In genomic region chr9:101751895-101752294, GRCh38 we compare ENCODE assay signal across 2 cellular contexts.
TF ChIP-seq lines count a peak whose summit lies in the region.

No MANE protein-coding gene starts in this region.

TF ChIP-seq in liver, 16 proteins besides CTCF, POLR2A, EP300 and RAD21:
- TF ChIP-seq HNF4A (conservative IDR thresholded peaks at IDR 0.05) (peak; percentile 31), JUND (IDR thresholded peaks at IDR 0.05) (no peak)
TF ChIP-seq in liver: peak in this region for 1.

TF ChIP-seq in HepG2, 621 proteins besides CTCF, POLR2A, EP300 and RAD21:
- TF ChIP-seq, protein P1, sequence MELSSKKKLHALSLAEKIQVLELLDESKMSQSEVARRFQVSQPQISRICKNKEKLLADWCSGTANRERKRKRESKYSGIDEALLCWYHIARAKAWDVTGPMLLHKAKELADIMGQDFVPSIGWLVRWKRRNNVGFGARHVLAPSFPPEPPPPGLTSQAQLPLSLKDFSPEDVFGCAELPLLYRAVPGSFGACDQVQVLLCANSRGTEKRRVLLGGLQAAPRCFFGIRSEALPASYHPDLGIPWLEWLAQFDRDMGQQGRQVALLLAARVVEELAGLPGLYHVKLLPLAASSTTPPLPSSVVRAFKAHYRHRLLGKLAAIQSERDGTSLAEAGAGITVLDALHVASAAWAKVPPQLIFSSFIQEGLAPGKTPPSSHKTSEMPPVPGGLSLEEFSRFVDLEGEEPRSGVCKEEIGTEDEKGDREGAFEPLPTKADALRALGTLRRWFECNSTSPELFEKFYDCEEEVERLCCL (CRISPR knock-in tag; IDR thresholded peaks at IDR 0.05; ENCODE audit: borderline replicate concordance): no peak
- no peak for TF ChIP-seq SOX13 (IDR thresholded peaks at IDR 0.05)
- TF ChIP-seq SOX13 (CRISPR knock-in tag; conservative IDR thresholded peaks at IDR 0.05 in 1 of 2, IDR thresholded peaks at IDR 0.05 in 1 of 2): no peak
- TF ChIP-seq ISX (CRISPR knock-in tag; conservative IDR thresholded peaks at IDR 0.05): no peak
- no peak for TF ChIP-seq ARHGAP35 (CRISPR knock-in tag; IDR thresholded peaks at IDR 0.05; ENCODE audit: borderline replicate concordance)
- TF ChIP-seq POGZ (CRISPR knock-in tag; IDR thresholded peaks at IDR 0.05): no peak
- no peak for TF ChIP-seq TCF12 (IDR thresholded peaks at IDR 0.05)
- no peak for TF ChIP-seq TCF12 (CRISPR knock-in tag; IDR thresholded peaks at IDR 0.05)
- no peak for TF ChIP-seq ZZZ3 (CRISPR knock-in tag; IDR thresholded peaks at IDR 0.05; ENCODE audit: borderline replicate concordance)
- TF ChIP-seq, protein P2, sequence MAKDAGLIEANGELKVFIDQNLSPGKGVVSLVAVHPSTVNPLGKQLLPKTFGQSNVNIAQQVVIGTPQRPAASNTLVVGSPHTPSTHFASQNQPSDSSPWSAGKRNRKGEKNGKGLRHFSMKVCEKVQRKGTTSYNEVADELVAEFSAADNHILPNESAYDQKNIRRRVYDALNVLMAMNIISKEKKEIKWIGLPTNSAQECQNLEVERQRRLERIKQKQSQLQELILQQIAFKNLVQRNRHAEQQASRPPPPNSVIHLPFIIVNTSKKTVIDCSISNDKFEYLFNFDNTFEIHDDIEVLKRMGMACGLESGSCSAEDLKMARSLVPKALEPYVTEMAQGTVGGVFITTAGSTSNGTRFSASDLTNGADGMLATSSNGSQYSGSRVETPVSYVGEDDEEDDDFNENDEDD (CRISPR knock-in tag; IDR thresholded peaks at IDR 0.05; ENCODE audit: borderline replicate concordance): no peak
- no peak for TF ChIP-seq PAX8 (CRISPR knock-in tag; IDR thresholded peaks at IDR 0.05; ENCODE audit: borderline replicate concordance)
- no peak for TF ChIP-seq PHF8 (CRISPR knock-in tag; IDR thresholded peaks at IDR 0.05)
- TF ChIP-seq ZNF225 (CRISPR knock-in tag; IDR thresholded peaks at IDR 0.05): no peak
- no peak for TF ChIP-seq TAF1 (CRISPR knock-in tag; IDR thresholded peaks at IDR 0.05)
- no peak for TF ChIP-seq MTF2 (CRISPR knock-in tag; IDR thresholded peaks at IDR 0.05; ENCODE audit: borderline replicate concordance)
